ENCODE assay signal across 17 cellular contexts in the genomic region with DNA sequence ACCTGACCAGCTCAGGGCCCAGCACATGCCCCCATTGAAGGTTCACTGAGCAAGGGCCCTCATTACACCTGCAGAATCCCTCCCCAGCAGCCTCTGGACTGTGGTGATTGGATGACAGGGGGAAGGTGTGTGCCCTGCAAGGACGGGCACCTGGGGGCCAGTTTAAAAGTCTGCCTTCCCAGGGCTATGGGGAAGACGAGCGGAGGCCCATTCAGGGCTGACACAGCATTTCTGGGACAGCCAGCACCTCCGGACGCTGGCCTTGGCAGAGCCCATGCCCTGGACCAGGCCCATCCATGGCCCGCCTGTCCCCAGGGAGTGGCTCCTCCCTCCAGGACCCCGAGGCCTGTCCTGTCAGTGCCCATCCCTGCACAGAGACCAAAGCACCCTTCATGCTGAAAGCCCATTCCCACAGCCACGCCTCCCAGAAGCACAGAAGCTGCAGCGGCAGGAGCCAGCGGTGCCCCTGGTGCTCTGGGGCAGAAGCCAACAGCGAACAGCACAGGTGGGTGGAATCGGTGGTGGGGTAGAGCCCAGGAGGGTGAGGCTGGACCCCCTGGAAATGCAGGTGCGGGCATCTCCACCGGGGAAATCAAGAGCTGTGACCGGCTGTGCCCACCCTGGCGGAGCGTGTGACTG. TPM values are rescaled to one million over a fixed set of nuclear protein-coding genes. Genes with fewer than 3 reads are reported as not detected.
A peak's percentile ranks its signal among the peaks of the same experiment; 100 is the strongest.
DNase-seq lines count a peak whose midpoint lies in the region; TF ChIP-seq lines count a peak whose summit lies in the region.
"Had no signal": no experiment of that assay in that cellular context is flagged by ENCODE, and none has a peak within 500 bp of the region (broad histone marks: within the 10 kb centered on the region; RNA-seq: fewer than 3 reads in every experiment).

No MANE protein-coding gene starts in this region.

- H3K9me3 ChIP-seq in endodermal cell (ENCODE audit: control insufficient read depth, low read length) (no peaks in the 10 kb centered on the region), neuronal stem cell (replicated peaks in 1 of 2; ENCODE audit: control insufficient read depth in 2 of 2, insufficient read depth in 1 of 2, low read depth in 1 of 2, low read length in 2 of 2) (no peaks in the 10 kb centered on the region)

- no peak overlapping the region for H2BK15ac ChIP-seq in neuronal stem cell (ENCODE audit: low read length)

- H3K23ac ChIP-seq in neuronal stem cell (ENCODE audit: low read depth, low read length, poor library complexity), result no peak overlapping the region

- H3K27ac ChIP-seq in endodermal cell (ENCODE audit: low read depth, low read length) (no peak overlapping the region), neuronal stem cell (replicated peaks; ENCODE audit: low read length) (no peak overlapping the region)
- H3K27ac ChIP-seq: KMS-11, PC-9 had no signal

- no peak overlapping the region for H4K91ac ChIP-seq in neuronal stem cell (ENCODE audit: low read depth, low read length, poor library complexity)

- H3K4me1 ChIP-seq in endodermal cell (ENCODE audit: control insufficient read depth, insufficient read depth, low read length) (no peaks in the 10 kb centered on the region), neuronal stem cell (ENCODE audit: control insufficient read depth in 2 of 2, insufficient read depth in 1 of 2, low read depth in 1 of 2, low read length in 2 of 2) (peaks cover 0 to 2% of the 10 kb centered on the region in 2 donors)

- peak; percentile 7 for DNase-seq in activated naive CD4-positive, alpha-beta T cell treated with anti-CD3 and anti-CD28 coated beads, Interleukin-2, amount 10 ng/mL, durations not matched to agents 7 days and 5 days
- DNase-seq in activated naive CD4-positive, alpha-beta T cell (lab: John Stamatoyannopoulos, UW), result no peak
- DNase-seq in endodermal cell, result peak; percentile 32
- no peak for DNase-seq in neuronal stem cell (ENCODE audit: low spot score)
- peak; percentile 34 for DNase-seq in ureter (ENCODE audit: low spot score)
- no peak for DNase-seq in activated CD4-positive, alpha-beta T cell treated with anti-CD3 and anti-CD28 coated beads, Interleukin-2, amount 50 U/mL, for 4 hours
- DNase-seq in superior temporal gyrus (ENCODE audit: extremely low spot score), result no peak
- DNase-seq in SIG-M5 treated with dmso at 0.1 percent for 504 hours (lab: John Stamatoyannopoulos, UW; ENCODE audit: unreplicated experiment), result no peak
- DNase-seq: COR-L47, GF-D8, GOT3, NCI-H1436 treated with DMSO at 0.1 percent for 48 hours, NCI-H2081, NCI-H510A treated with DMSO at 0.1 percent for 48 hours, PC-9 had no signal

- no peak overlapping the region for H2BK5ac ChIP-seq in neuronal stem cell (ENCODE audit: low read length)

- H3K4me3 ChIP-seq in endodermal cell (ENCODE audit: low read length) (no peak overlapping the region), neuronal stem cell (ENCODE audit: low read length in 2 of 2) (no peak overlapping the region)
- H3K4me3 ChIP-seq: PC-9 had no signal

- H3K36me3 ChIP-seq in endodermal cell (ENCODE audit: control insufficient read depth, insufficient read depth, low read length) (no peaks in the 10 kb centered on the region), neuronal stem cell (replicated peaks in 1 of 2; ENCODE audit: control insufficient read depth in 2 of 2, insufficient read depth in 2 of 2, low read length in 2 of 2) (peaks cover 0 to 1% of the 10 kb centered on the region in 2 donors)

- no peak overlapping the region for H3K27ac Mint-ChIP-seq in activated naive CD4-positive, alpha-beta T cell treated with anti-CD3 and anti-CD28 coated beads, Interleukin-2, amount 10 ng/mL, durations not matched to agents 7 days and 5 days
- no peak overlapping the region for H3K27ac Mint-ChIP-seq in endodermal cell
- H3K27ac Mint-ChIP-seq: CD14-positive monocyte had no signal

- 83 to 90% methylated on average over 6 to 17 of the region's 17 CpGs for WGBS in endodermal cell (ENCODE audit: insufficient coverage in 1 of 2, insufficient read length in 1 of 2), 2 experiments
- WGBS in neuronal stem cell (ENCODE audit: extremely low coverage in 2 of 2, insufficient read length in 2 of 2, insufficient replicate concordance in 1 of 2), 2 donors, result no CpG with 5 or more reads among the region's 17 CpGs

- H3K9me3 Mint-ChIP-seq in activated naive CD4-positive, alpha-beta T cell treated with anti-CD3 and anti-CD28 coated beads, Interleukin-2, amount 10 ng/mL, durations not matched to agents 7 days and 5 days, result peaks cover 3% of the 10 kb centered on the region
- no peaks in the 10 kb centered on the region for H3K9me3 Mint-ChIP-seq in endodermal cell

- CTCF ChIA-PET in activated naive CD4-positive, alpha-beta T cell treated with anti-CD3 and anti-CD28 coated beads, Interleukin-2, amount 10 ng/mL, durations not matched to agents 7 days and 5 days (lab: Charles Lee), result no interaction called here

- H3K14ac ChIP-seq in neuronal stem cell (ENCODE audit: low read length), result no peak overlapping the region

- no peak overlapping the region for H2AFZ ChIP-seq in neuronal stem cell (ENCODE audit: low read length)
- H2AFZ ChIP-seq: PC-9 had no signal

- no peak for TF ChIP-seq CTCF in endodermal cell (conservative IDR thresholded peaks at IDR 0.05)

- H2BK12ac ChIP-seq in neuronal stem cell (ENCODE audit: low read length), result no peak overlapping the region

- peaks cover 4% of the 10 kb centered on the region for H3K27me3 Mint-ChIP-seq in activated naive CD4-positive, alpha-beta T cell treated with anti-CD3 and anti-CD28 coated beads, Interleukin-2, amount 10 ng/mL, durations not matched to agents 7 days and 5 days
- peaks cover 2% of the 10 kb centered on the region for H3K27me3 Mint-ChIP-seq in endodermal cell (ENCODE audit: insufficient read depth)

- no peak overlapping the region for H2BK120ac ChIP-seq in neuronal stem cell (ENCODE audit: low read depth, low read length)

- no peaks in the 10 kb centered on the region for H3K36me3 Mint-ChIP-seq in activated naive CD4-positive, alpha-beta T cell treated with anti-CD3 and anti-CD28 coated beads, Interleukin-2, amount 10 ng/mL, durations not matched to agents 7 days and 5 days
- no peaks in the 10 kb centered on the region for H3K36me3 Mint-ChIP-seq in endodermal cell (ENCODE audit: low read depth)
- H3K36me3 Mint-ChIP-seq: CD14-positive monocyte had no signal

- H4K8ac ChIP-seq in neuronal stem cell (ENCODE audit: low read depth, low read length), result no peak overlapping the region

- H3K9ac ChIP-seq in endodermal cell (ENCODE audit: extremely low read depth, low read length, poor library complexity, severe bottlenecking), result no peak overlapping the region
- H3K9ac ChIP-seq in neuronal stem cell (ENCODE audit: low read depth, low read length, poor library complexity), result no peak overlapping the region
- H3K9ac ChIP-seq: KMS-11 had no signal

- H3K79me1 ChIP-seq in neuronal stem cell (ENCODE audit: low read depth, low read length), result peaks cover 2% of the 10 kb centered on the region

- H3K27me3 ChIP-seq in endodermal cell (ENCODE audit: control insufficient read depth, insufficient read depth, low read length, poor library complexity, severe bottlenecking), result no peaks in the 10 kb centered on the region
- H3K27me3 ChIP-seq in neuronal stem cell (ENCODE audit: control insufficient read depth in 3 of 3, insufficient read depth in 3 of 3, low read depth in 1 of 3, low read length in 3 of 3), result peaks cover 0 to 30% (median 2%) of the 10 kb centered on the region in 3 experiments

- peak overlapping the region; percentile 25 for H2AK5ac ChIP-seq in neuronal stem cell (ENCODE audit: low read depth, low read length)

- no peak overlapping the region for H3K4me3 Mint-ChIP-seq in activated naive CD4-positive, alpha-beta T cell treated with anti-CD3 and anti-CD28 coated beads, Interleukin-2, amount 10 ng/mL, durations not matched to agents 7 days and 5 days
- no peak overlapping the region for H3K4me3 Mint-ChIP-seq in endodermal cell
- H3K4me3 Mint-ChIP-seq: CD14-positive monocyte had no signal

- peak overlapping the region; percentile 61 for H3K18ac ChIP-seq in neuronal stem cell (ENCODE audit: low read length)

- H3K4ac ChIP-seq in neuronal stem cell (ENCODE audit: low read length), result no peak overlapping the region

- no peaks in the 10 kb centered on the region for H3K4me1 Mint-ChIP-seq in activated naive CD4-positive, alpha-beta T cell treated with anti-CD3 and anti-CD28 coated beads, Interleukin-2, amount 10 ng/mL, durations not matched to agents 7 days and 5 days
- no peaks in the 10 kb centered on the region for H3K4me1 Mint-ChIP-seq in endodermal cell
- H3K4me1 Mint-ChIP-seq: CD14-positive monocyte had no signal

- no peak overlapping the region for H3K4me2 ChIP-seq in neuronal stem cell (ENCODE audit: insufficient read depth, low read length, poor library complexity, severe bottlenecking)
- H3K4me2 ChIP-seq: KMS-11, PC-9 had no signal

RNA-seq across cellular contexts. Expression of a gene that starts 44.9 kb away (rescaled TPM):
- total RNA-seq in endodermal cell, result 10 to 100 TPM; 35.5 to 37.5 TPM
- 36.0 TPM for polyA plus RNA-seq in endodermal cell (2013, experiment 1 of 2)
- 35.4 TPM for polyA plus RNA-seq in endodermal cell (2013, experiment 2 of 2)
- 26.3 TPM for polyA plus RNA-seq in neuronal stem cell (2013, experiment 1 of 2)
- 26.5 TPM for polyA plus RNA-seq in neuronal stem cell (2013, experiment 2 of 2)
- total RNA-seq in ureter, result 47.0 TPM

Comparison
In these comparisons a context has a peak if more than half of its experiments do, and no peak if none do; other contexts are left out.
1. DNase-seq: peak in activated naive CD4-positive, alpha-beta T cell treated with anti-CD3 and anti-CD28 coated beads, Interleukin-2, amount 10 ng/mL, durations not matched to agents 7 days and 5 days (single experiment), endodermal cell (single experiment) and ureter (single experiment); none in activated naive CD4-positive, alpha-beta T cell (0 of 4), neuronal stem cell (single experiment), activated CD4-positive, alpha-beta T cell treated with anti-CD3 and anti-CD28 coated beads, Interleukin-2, amount 50 U/mL, for 4 hours (0 of 2), superior temporal gyrus (single experiment) and SIG-M5 treated with dmso at 0.1 percent for 504 hours (single experiment).